In genomic region chr18:79413025-79413424, GRCh38 we compare ENCODE assay signal across 1 cellular context.
TF ChIP-seq lines count a peak whose summit lies in the region.

No MANE protein-coding gene starts in this region.

TF ChIP-seq in K562, 482 proteins besides CTCF, POLR2A, EP300 and RAD21 (continued from another document and continues in another):
- TF ChIP-seq USF1 (CRISPR knock-in tag; IDR thresholded peaks at IDR 0.05) (no peak), HNRNPUL1 (IDR thresholded peaks at IDR 0.05; ENCODE audit: low read length) (no peak), MAFF (IDR thresholded peaks at IDR 0.05; ENCODE audit: low read length) (no peak), BCL6 (CRISPR knock-in tag; IDR thresholded peaks at IDR 0.05) (no peak), KDM5B (IDR thresholded peaks at IDR 0.05; ENCODE audit: insufficient replicate concordance, low read depth, low read length) (no peak), NCOA6 (IDR thresholded peaks at IDR 0.05) (no peak), RFX7 (CRISPR knock-in tag; IDR thresholded peaks at IDR 0.05) (no peak), RB1 (IDR thresholded peaks at IDR 0.05; ENCODE audit: low read depth) (no peak), MYC (IDR thresholded peaks at IDR 0.05; ENCODE audit: low read depth, low read length) (0 out of 2 replicates have a peak, but pooled peaks have one; percentile 38), MYC (CRISPR knock-in tag; IDR thresholded peaks at IDR 0.05; ENCODE audit: borderline replicate concordance, low read depth) (no peak), HES1 (IDR thresholded peaks at IDR 0.05; ENCODE audit: low read depth) (no peak), ELF1 (tag; IDR thresholded peaks at IDR 0.05) (no peak), CREM (IDR thresholded peaks at IDR 0.05; ENCODE audit: low read depth) (peak; percentile 90), DNMT1 (IDR thresholded peaks at IDR 0.05) (no peak), CTBP1 (IDR thresholded peaks at IDR 0.05; ENCODE audit: borderline replicate concordance) (peak; percentile 51), ZKSCAN3 (CRISPR knock-in tag; IDR thresholded peaks at IDR 0.05) (no peak), ZBTB34 (CRISPR knock-in tag; IDR thresholded peaks at IDR 0.05) (no peak), ZNF507 (tag; conservative IDR thresholded peaks at IDR 0.05) (no peak), KDM4B (IDR thresholded peaks at IDR 0.05; ENCODE audit: borderline replicate concordance in 2 of 2, low read depth in 1 of 2) (no peak), E2F3 (CRISPR knock-in tag; IDR thresholded peaks at IDR 0.05) (no peak), SIN3B (IDR thresholded peaks at IDR 0.05; ENCODE audit: low read depth) (no peak), NR2C2 (CRISPR knock-in tag; IDR thresholded peaks at IDR 0.05) (no peak), NR2C2 (tag; IDR thresholded peaks at IDR 0.05) (peak; percentile 67), XRCC5 (IDR thresholded peaks at IDR 0.05; ENCODE audit: low read depth, low read length) (no peak), CBFA2T3 (IDR thresholded peaks at IDR 0.05) (peak; percentile 44; the same call in 1 of the 2 replicates), MTF1 (CRISPR knock-in tag; IDR thresholded peaks at IDR 0.05; ENCODE audit: borderline replicate concordance) (no peak), ZNF766 (CRISPR knock-in tag; conservative IDR thresholded peaks at IDR 0.05) (no peak), RBFOX2 (IDR thresholded peaks at IDR 0.05; ENCODE audit: low read depth, low read length) (no peak), PCBP1 (IDR thresholded peaks at IDR 0.05; ENCODE audit: low read depth, low read length, poor library complexity, severe bottlenecking) (no peak), FOXP1 (CRISPR knock-in tag; IDR thresholded peaks at IDR 0.05) (no peak), PYGO2 (tag; IDR thresholded peaks at IDR 0.05) (no peak), ZNF121 (CRISPR knock-in tag; conservative IDR thresholded peaks at IDR 0.05) (no peak), BACH1 (tag; IDR thresholded peaks at IDR 0.05) (no peak), ZNF785 (CRISPR knock-in tag; IDR thresholded peaks at IDR 0.05) (no peak), SMAD3 (CRISPR knock-in tag; conservative IDR thresholded peaks at IDR 0.05) (no peak), E2F8 (IDR thresholded peaks at IDR 0.05; ENCODE audit: low read depth, partially characterized antibody) (no peak), SMARCA4 (IDR thresholded peaks at IDR 0.05) (0 out of 2 replicates have a peak, but pooled peaks have one; percentile 34), RBM17 (IDR thresholded peaks at IDR 0.05; ENCODE audit: borderline replicate concordance, low read depth, low read length) (no peak), TEAD4 (IDR thresholded peaks at IDR 0.05; ENCODE audit: low read length) (peak; percentile 20; the same call in 1 of the 2 replicates), TEAD4 (CRISPR knock-in tag; IDR thresholded peaks at IDR 0.05; ENCODE audit: borderline replicate concordance) (no peak), TARDBP (IDR thresholded peaks at IDR 0.05) (no peak), HCFC1 (IDR thresholded peaks at IDR 0.05; ENCODE audit: low read depth, low read length) (no peak)
- TF ChIP-seq, protein P1, sequence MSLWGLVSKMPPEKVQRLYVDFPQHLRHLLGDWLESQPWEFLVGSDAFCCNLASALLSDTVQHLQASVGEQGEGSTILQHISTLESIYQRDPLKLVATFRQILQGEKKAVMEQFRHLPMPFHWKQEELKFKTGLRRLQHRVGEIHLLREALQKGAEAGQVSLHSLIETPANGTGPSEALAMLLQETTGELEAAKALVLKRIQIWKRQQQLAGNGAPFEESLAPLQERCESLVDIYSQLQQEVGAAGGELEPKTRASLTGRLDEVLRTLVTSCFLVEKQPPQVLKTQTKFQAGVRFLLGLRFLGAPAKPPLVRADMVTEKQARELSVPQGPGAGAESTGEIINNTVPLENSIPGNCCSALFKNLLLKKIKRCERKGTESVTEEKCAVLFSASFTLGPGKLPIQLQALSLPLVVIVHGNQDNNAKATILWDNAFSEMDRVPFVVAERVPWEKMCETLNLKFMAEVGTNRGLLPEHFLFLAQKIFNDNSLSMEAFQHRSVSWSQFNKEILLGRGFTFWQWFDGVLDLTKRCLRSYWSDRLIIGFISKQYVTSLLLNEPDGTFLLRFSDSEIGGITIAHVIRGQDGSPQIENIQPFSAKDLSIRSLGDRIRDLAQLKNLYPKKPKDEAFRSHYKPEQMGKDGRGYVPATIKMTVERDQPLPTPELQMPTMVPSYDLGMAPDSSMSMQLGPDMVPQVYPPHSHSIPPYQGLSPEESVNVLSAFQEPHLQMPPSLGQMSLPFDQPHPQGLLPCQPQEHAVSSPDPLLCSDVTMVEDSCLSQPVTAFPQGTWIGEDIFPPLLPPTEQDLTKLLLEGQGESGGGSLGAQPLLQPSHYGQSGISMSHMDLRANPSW (CRISPR knock-in tag; IDR thresholded peaks at IDR 0.05): no peak
- TF ChIP-seq, protein P2, sequence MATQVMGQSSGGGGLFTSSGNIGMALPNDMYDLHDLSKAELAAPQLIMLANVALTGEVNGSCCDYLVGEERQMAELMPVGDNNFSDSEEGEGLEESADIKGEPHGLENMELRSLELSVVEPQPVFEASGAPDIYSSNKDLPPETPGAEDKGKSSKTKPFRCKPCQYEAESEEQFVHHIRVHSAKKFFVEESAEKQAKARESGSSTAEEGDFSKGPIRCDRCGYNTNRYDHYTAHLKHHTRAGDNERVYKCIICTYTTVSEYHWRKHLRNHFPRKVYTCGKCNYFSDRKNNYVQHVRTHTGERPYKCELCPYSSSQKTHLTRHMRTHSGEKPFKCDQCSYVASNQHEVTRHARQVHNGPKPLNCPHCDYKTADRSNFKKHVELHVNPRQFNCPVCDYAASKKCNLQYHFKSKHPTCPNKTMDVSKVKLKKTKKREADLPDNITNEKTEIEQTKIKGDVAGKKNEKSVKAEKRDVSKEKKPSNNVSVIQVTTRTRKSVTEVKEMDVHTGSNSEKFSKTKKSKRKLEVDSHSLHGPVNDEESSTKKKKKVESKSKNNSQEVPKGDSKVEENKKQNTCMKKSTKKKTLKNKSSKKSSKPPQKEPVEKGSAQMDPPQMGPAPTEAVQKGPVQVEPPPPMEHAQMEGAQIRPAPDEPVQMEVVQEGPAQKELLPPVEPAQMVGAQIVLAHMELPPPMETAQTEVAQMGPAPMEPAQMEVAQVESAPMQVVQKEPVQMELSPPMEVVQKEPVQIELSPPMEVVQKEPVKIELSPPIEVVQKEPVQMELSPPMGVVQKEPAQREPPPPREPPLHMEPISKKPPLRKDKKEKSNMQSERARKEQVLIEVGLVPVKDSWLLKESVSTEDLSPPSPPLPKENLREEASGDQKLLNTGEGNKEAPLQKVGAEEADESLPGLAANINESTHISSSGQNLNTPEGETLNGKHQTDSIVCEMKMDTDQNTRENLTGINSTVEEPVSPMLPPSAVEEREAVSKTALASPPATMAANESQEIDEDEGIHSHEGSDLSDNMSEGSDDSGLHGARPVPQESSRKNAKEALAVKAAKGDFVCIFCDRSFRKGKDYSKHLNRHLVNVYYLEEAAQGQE (CRISPR knock-in tag; IDR thresholded peaks at IDR 0.05; ENCODE audit: low read depth): no peak
- TF ChIP-seq, protein P3, sequence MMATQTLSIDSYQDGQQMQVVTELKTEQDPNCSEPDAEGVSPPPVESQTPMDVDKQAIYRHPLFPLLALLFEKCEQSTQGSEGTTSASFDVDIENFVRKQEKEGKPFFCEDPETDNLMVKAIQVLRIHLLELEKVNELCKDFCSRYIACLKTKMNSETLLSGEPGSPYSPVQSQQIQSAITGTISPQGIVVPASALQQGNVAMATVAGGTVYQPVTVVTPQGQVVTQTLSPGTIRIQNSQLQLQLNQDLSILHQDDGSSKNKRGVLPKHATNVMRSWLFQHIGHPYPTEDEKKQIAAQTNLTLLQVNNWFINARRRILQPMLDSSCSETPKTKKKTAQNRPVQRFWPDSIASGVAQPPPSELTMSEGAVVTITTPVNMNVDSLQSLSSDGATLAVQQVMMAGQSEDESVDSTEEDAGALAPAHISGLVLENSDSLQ (IDR thresholded peaks at IDR 0.05): peak; percentile 80
- TF ChIP-seq, protein P4, sequence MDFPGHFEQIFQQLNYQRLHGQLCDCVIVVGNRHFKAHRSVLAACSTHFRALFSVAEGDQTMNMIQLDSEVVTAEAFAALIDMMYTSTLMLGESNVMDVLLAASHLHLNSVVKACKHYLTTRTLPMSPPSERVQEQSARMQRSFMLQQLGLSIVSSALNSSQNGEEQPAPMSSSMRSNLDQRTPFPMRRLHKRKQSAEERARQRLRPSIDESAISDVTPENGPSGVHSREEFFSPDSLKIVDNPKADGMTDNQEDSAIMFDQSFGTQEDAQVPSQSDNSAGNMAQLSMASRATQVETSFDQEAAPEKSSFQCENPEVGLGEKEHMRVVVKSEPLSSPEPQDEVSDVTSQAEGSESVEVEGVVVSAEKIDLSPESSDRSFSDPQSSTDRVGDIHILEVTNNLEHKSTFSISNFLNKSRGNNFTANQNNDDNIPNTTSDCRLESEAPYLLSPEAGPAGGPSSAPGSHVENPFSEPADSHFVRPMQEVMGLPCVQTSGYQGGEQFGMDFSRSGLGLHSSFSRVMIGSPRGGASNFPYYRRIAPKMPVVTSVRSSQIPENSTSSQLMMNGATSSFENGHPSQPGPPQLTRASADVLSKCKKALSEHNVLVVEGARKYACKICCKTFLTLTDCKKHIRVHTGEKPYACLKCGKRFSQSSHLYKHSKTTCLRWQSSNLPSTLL (IDR thresholded peaks at IDR 0.05): no peak
- TF ChIP-seq, protein P5, sequence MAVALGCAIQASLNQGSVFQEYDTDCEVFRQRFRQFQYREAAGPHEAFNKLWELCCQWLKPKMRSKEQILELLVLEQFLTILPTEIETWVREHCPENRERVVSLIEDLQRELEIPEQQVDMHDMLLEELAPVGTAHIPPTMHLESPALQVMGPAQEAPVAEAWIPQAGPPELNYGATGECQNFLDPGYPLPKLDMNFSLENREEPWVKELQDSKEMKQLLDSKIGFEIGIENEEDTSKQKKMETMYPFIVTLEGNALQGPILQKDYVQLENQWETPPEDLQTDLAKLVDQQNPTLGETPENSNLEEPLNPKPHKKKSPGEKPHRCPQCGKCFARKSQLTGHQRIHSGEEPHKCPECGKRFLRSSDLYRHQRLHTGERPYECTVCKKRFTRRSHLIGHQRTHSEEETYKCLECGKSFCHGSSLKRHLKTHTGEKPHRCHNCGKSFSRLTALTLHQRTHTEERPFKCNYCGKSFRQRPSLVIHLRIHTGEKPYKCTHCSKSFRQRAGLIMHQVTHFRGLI (CRISPR knock-in tag; IDR thresholded peaks at IDR 0.05): no peak
- TF ChIP-seq, protein P6, sequence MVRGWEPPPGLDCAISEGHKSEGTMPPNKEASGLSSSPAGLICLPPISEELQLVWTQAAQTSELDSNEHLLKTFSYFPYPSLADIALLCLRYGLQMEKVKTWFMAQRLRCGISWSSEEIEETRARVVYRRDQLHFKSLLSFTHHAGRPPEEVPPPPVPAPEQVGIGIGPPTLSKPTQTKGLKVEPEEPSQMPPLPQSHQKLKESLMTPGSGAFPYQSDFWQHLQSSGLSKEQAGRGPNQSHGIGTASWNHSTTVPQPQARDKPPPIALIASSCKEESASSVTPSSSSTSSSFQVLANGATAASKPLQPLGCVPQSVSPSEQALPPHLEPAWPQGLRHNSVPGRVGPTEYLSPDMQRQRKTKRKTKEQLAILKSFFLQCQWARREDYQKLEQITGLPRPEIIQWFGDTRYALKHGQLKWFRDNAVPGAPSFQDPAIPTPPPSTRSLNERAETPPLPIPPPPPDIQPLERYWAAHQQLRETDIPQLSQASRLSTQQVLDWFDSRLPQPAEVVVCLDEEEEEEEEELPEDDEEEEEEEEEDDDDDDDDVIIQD (CRISPR knock-in tag; IDR thresholded peaks at IDR 0.05): no peak
- TF ChIP-seq, protein P7, sequence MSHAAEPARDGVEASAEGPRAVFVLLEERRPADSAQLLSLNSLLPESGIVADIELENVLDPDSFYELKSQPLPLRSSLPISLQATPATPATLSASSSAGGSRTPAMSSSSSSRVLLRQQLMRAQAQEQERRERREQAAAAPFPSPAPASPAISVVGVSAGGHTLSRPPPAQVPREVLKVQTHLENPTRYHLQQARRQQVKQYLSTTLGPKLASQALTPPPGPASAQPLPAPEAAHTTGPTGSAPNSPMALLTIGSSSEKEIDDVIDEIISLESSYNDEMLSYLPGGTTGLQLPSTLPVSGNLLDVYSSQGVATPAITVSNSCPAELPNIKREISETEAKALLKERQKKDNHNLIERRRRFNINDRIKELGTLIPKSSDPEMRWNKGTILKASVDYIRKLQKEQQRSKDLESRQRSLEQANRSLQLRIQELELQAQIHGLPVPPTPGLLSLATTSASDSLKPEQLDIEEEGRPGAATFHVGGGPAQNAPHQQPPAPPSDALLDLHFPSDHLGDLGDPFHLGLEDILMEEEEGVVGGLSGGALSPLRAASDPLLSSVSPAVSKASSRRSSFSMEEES (CRISPR knock-in tag; IDR thresholded peaks at IDR 0.05): no peak
